In the genomic region with DNA sequence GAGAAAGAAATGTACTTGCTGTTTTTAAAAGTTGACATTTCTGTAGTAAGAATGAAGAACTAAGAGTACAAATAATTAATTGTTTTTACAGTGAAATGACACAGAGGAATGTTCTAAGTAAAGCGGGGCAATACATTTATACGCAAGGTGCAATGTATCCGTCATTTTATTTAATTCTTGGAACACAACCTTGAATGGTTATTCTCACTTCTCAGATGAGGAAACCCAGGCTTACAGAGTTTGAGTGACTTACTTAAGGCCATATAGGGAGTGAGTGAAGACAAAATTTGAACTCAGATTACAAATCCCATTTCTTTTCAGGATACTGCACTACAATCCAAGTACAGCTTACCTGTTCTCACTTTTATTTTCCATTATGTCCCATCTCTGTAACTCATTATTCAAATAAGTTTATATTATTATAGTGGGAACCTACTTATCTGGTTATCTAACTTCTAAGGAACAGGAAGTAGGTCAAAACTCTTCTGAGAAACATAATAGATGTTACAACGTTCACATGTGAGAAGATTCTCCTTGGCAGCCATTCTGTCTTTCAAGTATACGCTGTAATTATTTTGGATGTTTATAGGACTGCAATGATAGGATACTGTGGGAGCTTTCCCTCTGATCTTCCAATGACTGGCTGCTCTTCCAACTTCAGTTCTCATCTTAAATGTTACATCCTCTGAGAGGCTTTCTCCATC, we compare ENCODE assay signal across 15 cellular contexts. TPM values are rescaled to one million over a fixed set of nuclear protein-coding genes. Genes with fewer than 3 reads are reported as not detected.
DNase-seq lines count a peak whose midpoint lies in the region; ATAC-seq and TF ChIP-seq lines count a peak whose summit lies in the region.
"Had no signal": no experiment of that assay in that cellular context is flagged by ENCODE, and none has a peak within 500 bp of the region (broad histone marks: within the 10 kb centered on the region; RNA-seq: fewer than 3 reads in every experiment).

No MANE protein-coding gene starts in this region.

- no peak overlapping the region for H3K9ac ChIP-seq in mesendoderm (ENCODE audit: low read length)
- H3K9ac ChIP-seq: parathyroid adenoma had no signal

- TF ChIP-seq POLR2A in esophagus squamous epithelium (IDR thresholded peaks at IDR 0.05), result no peak

- H3K36me3 Mint-ChIP-seq in activated naive CD4-positive, alpha-beta T cell treated with anti-CD3 and anti-CD28 coated beads, Interleukin-2, amount 50 U/mL, for 24 hours, result peaks cover 1% of the 10 kb centered on the region
- H3K36me3 Mint-ChIP-seq in T-helper 1 cell treated with Interleukin-12 subunit alpha and Interleukin-12 subunit beta and Interleukin-4 antibody, amounts not matched to agents 30 μg/mL and 1 μg/mL, for 36 hours (ENCODE audit: low read depth), result peaks cover 19% of the 10 kb centered on the region
- H3K36me3 Mint-ChIP-seq: mesothelial cell of epicardium had no signal

- H4K5ac ChIP-seq in mesendoderm (ENCODE audit: low read length), result no peak overlapping the region

- H3K4me1 ChIP-seq in esophagus squamous epithelium (peaks cover 0 to 7% (median 0%) of the 10 kb centered on the region in 3 donors), upper lobe of right lung (peaks cover 14% of the 10 kb centered on the region), mesendoderm (ENCODE audit: control insufficient read depth, low read depth, low read length) (no peaks in the 10 kb centered on the region)
- H3K4me1 ChIP-seq: parathyroid adenoma, tibial nerve had no signal

- H3K27ac Mint-ChIP-seq in activated naive CD4-positive, alpha-beta T cell treated with anti-CD3 and anti-CD28 coated beads, Interleukin-2, amount 50 U/mL, for 24 hours, result peak overlapping the region; percentile 98
- peak overlapping the region; percentile 95 for H3K27ac Mint-ChIP-seq in T-helper 1 cell treated with Interleukin-12 subunit alpha and Interleukin-12 subunit beta and Interleukin-4 antibody, amounts not matched to agents 30 μg/mL and 1 μg/mL, for 36 hours
- H3K27ac Mint-ChIP-seq: mesothelial cell of epicardium had no signal

- no peak overlapping the region for H3K18ac ChIP-seq in mesendoderm (ENCODE audit: low read length)

- no peak overlapping the region for H3K23ac ChIP-seq in mesendoderm (ENCODE audit: low read length)

- H3K27me3 ChIP-seq in esophagus squamous epithelium, result no peaks in the 10 kb centered on the region
- H3K27me3 ChIP-seq in upper lobe of right lung, result no peaks in the 10 kb centered on the region
- H3K27me3 ChIP-seq in mesendoderm (ENCODE audit: insufficient read depth, low read length, poor library complexity), result no peaks in the 10 kb centered on the region
- H3K27me3 ChIP-seq: tibial nerve had no signal

- H3K4me2 ChIP-seq in mesendoderm (ENCODE audit: low read length), result no peak overlapping the region

- peak overlapping the region; percentile 67 for H3K4me3 Mint-ChIP-seq in activated naive CD4-positive, alpha-beta T cell treated with anti-CD3 and anti-CD28 coated beads, Interleukin-2, amount 50 U/mL, for 24 hours
- peak overlapping the region; percentile 38 for H3K4me3 Mint-ChIP-seq in T-helper 1 cell treated with Interleukin-12 subunit alpha and Interleukin-12 subunit beta and Interleukin-4 antibody, amounts not matched to agents 30 μg/mL and 1 μg/mL, for 36 hours
- H3K4me3 Mint-ChIP-seq: mesothelial cell of epicardium had no signal

- no peaks in the 10 kb centered on the region for H3K9me3 ChIP-seq in esophagus squamous epithelium
- no peaks in the 10 kb centered on the region for H3K9me3 ChIP-seq in upper lobe of right lung
- H3K9me3 ChIP-seq: tibial nerve had no signal

- peaks cover 92% of the 10 kb centered on the region for H3K4me1 Mint-ChIP-seq in activated naive CD4-positive, alpha-beta T cell treated with anti-CD3 and anti-CD28 coated beads, Interleukin-2, amount 50 U/mL, for 24 hours
- H3K4me1 Mint-ChIP-seq in T-helper 1 cell treated with Interleukin-12 subunit alpha and Interleukin-12 subunit beta and Interleukin-4 antibody, amounts not matched to agents 30 μg/mL and 1 μg/mL, for 36 hours (ENCODE audit: low read depth), result peaks cover 50% of the 10 kb centered on the region

- no peaks in the 10 kb centered on the region for H3K79me2 ChIP-seq in mesendoderm (ENCODE audit: control insufficient read depth, insufficient read depth, low read length)
- H3K79me2 ChIP-seq: parathyroid adenoma had no signal

- no peak for ATAC-seq in upper lobe of right lung

- H3K9me3 Mint-ChIP-seq in activated naive CD4-positive, alpha-beta T cell treated with anti-CD3 and anti-CD28 coated beads, Interleukin-2, amount 50 U/mL, for 24 hours, result no peaks in the 10 kb centered on the region
- H3K9me3 Mint-ChIP-seq in T-helper 1 cell treated with Interleukin-12 subunit alpha and Interleukin-12 subunit beta and Interleukin-4 antibody, amounts not matched to agents 30 μg/mL and 1 μg/mL, for 36 hours, result peaks cover 20% of the 10 kb centered on the region

- no peaks in the 10 kb centered on the region for H3K79me1 ChIP-seq in mesendoderm (ENCODE audit: low read length)

- no peaks in the 10 kb centered on the region for H3K27me3 Mint-ChIP-seq in activated naive CD4-positive, alpha-beta T cell treated with anti-CD3 and anti-CD28 coated beads, Interleukin-2, amount 50 U/mL, for 24 hours
- H3K27me3 Mint-ChIP-seq in T-helper 1 cell treated with Interleukin-12 subunit alpha and Interleukin-12 subunit beta and Interleukin-4 antibody, amounts not matched to agents 30 μg/mL and 1 μg/mL, for 36 hours (ENCODE audit: low read depth), result no peaks in the 10 kb centered on the region

- H3K36me3 ChIP-seq in esophagus squamous epithelium (no peaks in the 10 kb centered on the region), upper lobe of right lung (no peaks in the 10 kb centered on the region), mesendoderm (ENCODE audit: control insufficient read depth, insufficient read depth, low read length) (no peaks in the 10 kb centered on the region)
- H3K36me3 ChIP-seq: tibial nerve had no signal

- no peak overlapping the region for H3K4ac ChIP-seq in mesendoderm (ENCODE audit: low read depth, low read length)

- H3K4me3 ChIP-seq in esophagus squamous epithelium (no peak overlapping the region), upper lobe of right lung (no peak overlapping the region), mesendoderm (ENCODE audit: low read length) (no peak overlapping the region)
- H3K4me3 ChIP-seq: tibial nerve had no signal

- no peak overlapping the region for H2BK120ac ChIP-seq in mesendoderm (ENCODE audit: low read depth, low read length)

- 66 to 75% methylated on average over 5 of the region's 5 CpGs for WGBS in esophagus squamous epithelium, 2 donors
- WGBS in mesendoderm (ENCODE audit: extremely low coverage, insufficient coverage, low lambda C conversion rate), result no CpG with 5 or more reads among the region's 5 CpGs

- no peak overlapping the region for H2AK5ac ChIP-seq in mesendoderm (ENCODE audit: low read length)

- DNase-seq in activated naive CD4-positive, alpha-beta T cell treated with Interleukin-2 at 50 U/mL for 16 hours, result no peak
- no peak for DNase-seq in esophagus squamous epithelium (lab: John Stamatoyannopoulos, UW)
- no peak for DNase-seq in upper lobe of right lung
- DNase-seq in NCI-H526 (lab: John Stamatoyannopoulos, UW), result no peak
- no peak for DNase-seq in T-helper 9 cell
- DNase-seq in mesendoderm, result no peak
- DNase-seq: DMS53; MV-4-11; NK-92 treated with Interleukin-12 subunit alpha and Interleukin-12 subunit beta, amount 100 ng/mL, for 24 hours; SIG-M5 had no signal

- no peak overlapping the region for H3K56ac ChIP-seq in mesendoderm (ENCODE audit: low read length)

- TF ChIP-seq CTCF in esophagus squamous epithelium (IDR thresholded peaks at IDR 0.05) (no peak), upper lobe of right lung (IDR thresholded peaks at IDR 0.05) (no peak)

- peak overlapping the region; percentile 6 to 52 (median 30) for H3K27ac ChIP-seq in esophagus squamous epithelium
- H3K27ac ChIP-seq in upper lobe of right lung, result peak overlapping the region; percentile 51
- no peak overlapping the region for H3K27ac ChIP-seq in mesendoderm (ENCODE audit: low read depth, low read length)
- H3K27ac ChIP-seq: parathyroid adenoma had no signal

- intact Hi-C loops in esophagus squamous epithelium (cut with DNase I) (no loop called here), upper lobe of right lung (cut with DNase I) (no loop called here)

- H2BK15ac ChIP-seq in mesendoderm (replicated peaks; ENCODE audit: low read depth), result no peak overlapping the region

- H2BK5ac ChIP-seq in mesendoderm (ENCODE audit: low read length), result no peak overlapping the region

- H4K8ac ChIP-seq in mesendoderm (ENCODE audit: low read depth, low read length), result no peak overlapping the region

RNA-seq across cellular contexts. Expression of a gene that starts 12.3 kb away (rescaled TPM):
- total RNA-seq in esophagus squamous epithelium, result 10 to 100 TPM in 3 of 4 donors, 1 to 10 TPM in 1; 7.9 to 32.2 (median 18.2) TPM
- 66.9 TPM for total RNA-seq in upper lobe of right lung
- polyA plus RNA-seq in mesendoderm (2013, experiment 1 of 2), result 5.2 TPM
- 5.8 TPM for polyA plus RNA-seq in mesendoderm (2013, experiment 2 of 2)
